8 cellular contexts compared by ENCODE assay signal in genomic region chrX:38561951-38562719, GRCh38. TPM values are rescaled to one million over a fixed set of nuclear protein-coding genes. Genes with fewer than 3 reads are reported as not detected.
DNase-seq lines count a peak whose midpoint lies in the region; ATAC-seq and TF ChIP-seq lines count a peak whose summit lies in the region.

No MANE protein-coding gene starts in this region.

- peak overlapping the region in 1 of 2 donors; percentile 23 for H3K27ac ChIP-seq in left lung

- ATAC-seq in SK-N-SH treated with all-trans-retinoic acid at 6 μM for 48 hours (peak; percentile 47), left lung (peak; percentile 36), GM19023 (IDR thresholded peaks at IDR 0.05; ENCODE audit: unreplicated experiment) (no peak), GM18858 (IDR thresholded peaks at IDR 0.05; ENCODE audit: unreplicated experiment) (no peak)

- DNase-seq in HEK293T (ENCODE audit: extremely low spot score) (peak; percentile 19), cerebellar cortex (ENCODE audit: low spot score) (peak; percentile 76), left lung (peak; percentile 31 to 60), COLO829 (ENCODE audit: low spot score) (no peak)
- DNase-seq in stimulated activated CD8-positive, alpha-beta memory T cell treated with anti-CD3 and anti-CD28 coated beads, Interleukin-4, amount 100 ng/mL, for 48 hours: peak; percentile 23

- intact Hi-C loops in left lung (cut with DNase I): no loop called here

- H3K4me1 ChIP-seq in left lung: peaks cover 0 to 4% of the 10 kb centered on the region in 2 donors

- no peaks in the 10 kb centered on the region for H3K36me3 ChIP-seq in left lung

- H3K4me3 ChIP-seq in left lung: peak overlapping the region; percentile 34 to 50

- H3K27me3 ChIP-seq in left lung: peaks cover 0 to 8% of the 10 kb centered on the region in 2 donors

- no peak for TF ChIP-seq CTCF in left lung (IDR thresholded peaks at IDR 0.05)

- no peaks in the 10 kb centered on the region for H3K9me3 ChIP-seq in left lung

- POLR2A ChIA-PET in HEK293T (lab: Yijun Ruan, JAX): interaction anchor here (1.3 kb wide), 1 partner anchor 9 kb away, joined by 5 read pairs; no protein-coding TSS in a partner anchor

- CTCF ChIA-PET in HEK293T (lab: Yijun Ruan, JAX): interaction anchor here (0.8 kb wide), 1 partner anchor 18 kb away, joined by 3 read pairs; no protein-coding TSS in a partner anchor

TF ChIP-seq in HEK293T, 16 proteins besides CTCF, POLR2A, EP300 and RAD21:
- TF ChIP-seq NFRKB (IDR thresholded peaks at IDR 0.05): no peak
- TF ChIP-seq L3MBTL2 (conservative IDR thresholded peaks at IDR 0.05): peak; percentile 43

TF ChIP-seq in SK-N-SH treated with all-trans-retinoic acid at 6 μM for 48 hours, 23 proteins besides CTCF, POLR2A, EP300 and RAD21:
- no peak for TF ChIP-seq TCF4 (CRISPR knock-in tag; IDR thresholded peaks at IDR 0.05; ENCODE audit: borderline replicate concordance)
- no peak for TF ChIP-seq PPARA (CRISPR knock-in tag; IDR thresholded peaks at IDR 0.05; ENCODE audit: borderline replicate concordance)
- no peak for TF ChIP-seq TOX (CRISPR knock-in tag; IDR thresholded peaks at IDR 0.05; ENCODE audit: borderline replicate concordance)
- TF ChIP-seq CSDC2 (CRISPR knock-in tag; IDR thresholded peaks at IDR 0.05): no peak
- no peak for TF ChIP-seq ESRRG (CRISPR knock-in tag; IDR thresholded peaks at IDR 0.05)
- TF ChIP-seq BACH2 (CRISPR knock-in tag; IDR thresholded peaks at IDR 0.05; ENCODE audit: borderline replicate concordance): no peak
- TF ChIP-seq OSR1 (CRISPR knock-in tag; IDR thresholded peaks at IDR 0.05): no peak
- TF ChIP-seq RARB (CRISPR knock-in tag; IDR thresholded peaks at IDR 0.05): no peak
- no peak for TF ChIP-seq ISL1 (CRISPR knock-in tag; IDR thresholded peaks at IDR 0.05)
- TF ChIP-seq, protein P1, sequence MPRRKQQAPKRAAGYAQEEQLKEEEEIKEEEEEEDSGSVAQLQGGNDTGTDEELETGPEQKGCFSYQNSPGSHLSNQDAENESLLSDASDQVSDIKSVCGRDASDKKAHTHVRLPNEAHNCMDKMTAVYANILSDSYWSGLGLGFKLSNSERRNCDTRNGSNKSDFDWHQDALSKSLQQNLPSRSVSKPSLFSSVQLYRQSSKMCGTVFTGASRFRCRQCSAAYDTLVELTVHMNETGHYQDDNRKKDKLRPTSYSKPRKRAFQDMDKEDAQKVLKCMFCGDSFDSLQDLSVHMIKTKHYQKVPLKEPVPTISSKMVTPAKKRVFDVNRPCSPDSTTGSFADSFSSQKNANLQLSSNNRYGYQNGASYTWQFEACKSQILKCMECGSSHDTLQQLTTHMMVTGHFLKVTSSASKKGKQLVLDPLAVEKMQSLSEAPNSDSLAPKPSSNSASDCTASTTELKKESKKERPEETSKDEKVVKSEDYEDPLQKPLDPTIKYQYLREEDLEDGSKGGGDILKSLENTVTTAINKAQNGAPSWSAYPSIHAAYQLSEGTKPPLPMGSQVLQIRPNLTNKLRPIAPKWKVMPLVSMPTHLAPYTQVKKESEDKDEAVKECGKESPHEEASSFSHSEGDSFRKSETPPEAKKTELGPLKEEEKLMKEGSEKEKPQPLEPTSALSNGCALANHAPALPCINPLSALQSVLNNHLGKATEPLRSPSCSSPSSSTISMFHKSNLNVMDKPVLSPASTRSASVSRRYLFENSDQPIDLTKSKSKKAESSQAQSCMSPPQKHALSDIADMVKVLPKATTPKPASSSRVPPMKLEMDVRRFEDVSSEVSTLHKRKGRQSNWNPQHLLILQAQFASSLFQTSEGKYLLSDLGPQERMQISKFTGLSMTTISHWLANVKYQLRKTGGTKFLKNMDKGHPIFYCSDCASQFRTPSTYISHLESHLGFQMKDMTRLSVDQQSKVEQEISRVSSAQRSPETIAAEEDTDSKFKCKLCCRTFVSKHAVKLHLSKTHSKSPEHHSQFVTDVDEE (CRISPR knock-in tag; IDR thresholded peaks at IDR 0.05): no peak

RNA-seq across cellular contexts. Expression of gene TSPAN7, which starts 0.8 kb away (rescaled TPM):
- 10 to 100 TPM; 34.8 to 52.3 TPM for total RNA-seq in left lung

Comparison
In these comparisons a context has a peak if more than half of its experiments do, and no peak if none do; other contexts are left out.
1. ATAC-seq: peak in SK-N-SH treated with all-trans-retinoic acid at 6 μM for 48 hours (single experiment) and left lung (single experiment); none in GM19023 (single experiment) and GM18858 (single experiment).